ENCODE assay signal across 1 cellular context in the genomic region with DNA sequence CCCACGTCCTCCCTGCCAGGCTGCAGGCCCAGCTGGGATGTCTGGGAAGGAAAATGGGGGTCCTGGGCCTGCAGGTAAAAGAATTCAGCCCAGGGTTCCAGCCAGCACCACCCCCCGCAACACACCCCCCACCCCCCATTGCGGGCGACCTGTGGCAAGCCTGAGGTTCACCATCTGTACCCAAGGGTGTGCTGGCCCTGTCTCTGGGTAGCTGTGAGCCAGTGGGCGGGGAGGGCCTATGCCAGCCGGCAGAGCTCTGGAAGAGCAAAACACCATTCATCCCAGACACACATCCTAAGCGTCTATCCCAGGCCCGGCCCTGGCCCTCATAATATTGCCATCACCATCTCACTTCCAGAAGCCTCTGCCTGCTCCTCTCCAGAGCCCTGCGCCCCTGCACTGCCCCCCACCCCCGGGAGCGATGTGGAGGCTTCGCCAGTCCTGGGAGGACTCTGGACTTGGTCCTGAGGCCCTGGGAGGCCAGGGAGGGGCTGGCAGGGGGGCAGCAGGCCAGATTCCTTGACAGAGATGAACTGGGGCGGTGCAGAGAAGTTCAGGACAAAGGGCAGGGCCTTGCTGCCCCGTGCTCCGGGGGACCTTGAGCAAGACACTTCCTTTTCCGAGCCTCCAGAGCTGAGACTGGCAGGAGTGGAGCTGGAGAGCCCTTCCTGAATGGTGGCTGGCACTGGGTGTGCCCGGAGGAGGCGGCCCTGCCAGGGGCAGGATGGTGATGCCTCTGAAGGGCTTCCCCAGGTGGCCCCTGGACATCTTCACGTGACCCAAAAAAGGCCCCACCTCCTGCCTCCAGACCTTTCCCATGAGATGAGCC.
TF ChIP-seq lines count a peak whose summit lies in the region.

No MANE protein-coding gene starts in this region.

TF ChIP-seq in HepG2, 621 proteins besides CTCF, POLR2A, EP300 and RAD21 (continued from another document and continues in another):
- TF ChIP-seq, protein P1, sequence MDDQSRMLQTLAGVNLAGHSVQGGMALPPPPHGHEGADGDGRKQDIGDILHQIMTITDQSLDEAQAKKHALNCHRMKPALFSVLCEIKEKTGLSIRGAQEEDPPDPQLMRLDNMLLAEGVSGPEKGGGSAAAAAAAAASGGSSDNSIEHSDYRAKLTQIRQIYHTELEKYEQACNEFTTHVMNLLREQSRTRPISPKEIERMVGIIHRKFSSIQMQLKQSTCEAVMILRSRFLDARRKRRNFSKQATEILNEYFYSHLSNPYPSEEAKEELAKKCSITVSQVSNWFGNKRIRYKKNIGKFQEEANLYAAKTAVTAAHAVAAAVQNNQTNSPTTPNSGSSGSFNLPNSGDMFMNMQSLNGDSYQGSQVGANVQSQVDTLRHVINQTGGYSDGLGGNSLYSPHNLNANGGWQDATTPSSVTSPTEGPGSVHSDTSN (CRISPR knock-in tag; IDR thresholded peaks at IDR 0.05; ENCODE audit: borderline replicate concordance) = no peak
- TF ChIP-seq MED8 (CRISPR knock-in tag; IDR thresholded peaks at IDR 0.05; ENCODE audit: insufficient replicate concordance) = peak; percentile 92
- TF ChIP-seq NCOA1 (CRISPR knock-in tag; IDR thresholded peaks at IDR 0.05) = no peak
- TF ChIP-seq, protein P2, sequence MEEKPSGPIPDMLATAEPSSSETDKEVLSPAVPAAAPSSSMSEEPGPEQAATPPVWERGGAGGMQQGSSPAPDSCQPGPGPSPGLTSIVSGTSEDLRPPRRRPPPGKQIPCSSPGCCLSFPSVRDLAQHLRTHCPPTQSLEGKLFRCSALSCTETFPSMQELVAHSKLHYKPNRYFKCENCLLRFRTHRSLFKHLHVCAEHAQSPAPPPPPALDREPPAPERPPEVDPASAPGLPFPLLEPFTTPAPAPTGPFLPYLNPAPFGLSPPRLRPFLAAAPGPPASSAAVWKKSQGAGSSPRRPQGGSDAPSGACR (CRISPR knock-in tag; IDR thresholded peaks at IDR 0.05) = peak; percentile 78; the same call in 1 of the 2 replicates
- TF ChIP-seq ZNF816 (CRISPR knock-in tag; IDR thresholded peaks at IDR 0.05; ENCODE audit: borderline replicate concordance) = no peak
- TF ChIP-seq, protein P3, sequence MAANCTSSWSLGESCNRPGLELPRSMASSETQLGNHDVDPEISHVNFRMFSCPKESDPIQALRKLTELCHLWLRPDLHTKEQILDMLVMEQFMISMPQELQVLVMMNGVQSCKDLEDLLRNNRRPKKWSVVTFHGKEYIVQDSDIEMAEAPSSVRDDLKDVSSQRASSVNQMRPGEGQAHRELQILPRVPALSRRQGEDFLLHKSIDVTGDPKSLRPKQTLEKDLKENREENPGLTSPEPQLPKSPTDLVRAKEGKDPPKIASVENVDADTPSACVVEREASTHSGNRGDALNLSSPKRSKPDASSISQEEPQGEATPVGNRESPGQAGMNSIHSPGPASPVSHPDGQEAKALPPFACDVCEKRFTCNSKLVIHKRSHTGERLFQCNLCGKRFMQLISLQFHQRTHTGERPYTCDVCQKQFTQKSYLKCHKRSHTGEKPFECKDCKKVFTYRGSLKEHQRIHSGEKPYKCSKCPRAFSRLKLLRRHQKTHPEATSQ (CRISPR knock-in tag; IDR thresholded peaks at IDR 0.05; ENCODE audit: borderline replicate concordance) = no peak
- TF ChIP-seq, protein P4, sequence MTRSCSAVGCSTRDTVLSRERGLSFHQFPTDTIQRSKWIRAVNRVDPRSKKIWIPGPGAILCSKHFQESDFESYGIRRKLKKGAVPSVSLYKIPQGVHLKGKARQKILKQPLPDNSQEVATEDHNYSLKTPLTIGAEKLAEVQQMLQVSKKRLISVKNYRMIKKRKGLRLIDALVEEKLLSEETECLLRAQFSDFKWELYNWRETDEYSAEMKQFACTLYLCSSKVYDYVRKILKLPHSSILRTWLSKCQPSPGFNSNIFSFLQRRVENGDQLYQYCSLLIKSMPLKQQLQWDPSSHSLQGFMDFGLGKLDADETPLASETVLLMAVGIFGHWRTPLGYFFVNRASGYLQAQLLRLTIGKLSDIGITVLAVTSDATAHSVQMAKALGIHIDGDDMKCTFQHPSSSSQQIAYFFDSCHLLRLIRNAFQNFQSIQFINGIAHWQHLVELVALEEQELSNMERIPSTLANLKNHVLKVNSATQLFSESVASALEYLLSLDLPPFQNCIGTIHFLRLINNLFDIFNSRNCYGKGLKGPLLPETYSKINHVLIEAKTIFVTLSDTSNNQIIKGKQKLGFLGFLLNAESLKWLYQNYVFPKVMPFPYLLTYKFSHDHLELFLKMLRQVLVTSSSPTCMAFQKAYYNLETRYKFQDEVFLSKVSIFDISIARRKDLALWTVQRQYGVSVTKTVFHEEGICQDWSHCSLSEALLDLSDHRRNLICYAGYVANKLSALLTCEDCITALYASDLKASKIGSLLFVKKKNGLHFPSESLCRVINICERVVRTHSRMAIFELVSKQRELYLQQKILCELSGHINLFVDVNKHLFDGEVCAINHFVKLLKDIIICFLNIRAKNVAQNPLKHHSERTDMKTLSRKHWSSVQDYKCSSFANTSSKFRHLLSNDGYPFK (CRISPR knock-in tag; IDR thresholded peaks at IDR 0.05; ENCODE audit: borderline replicate concordance) = 0 out of 2 replicates have a peak, but pooled peaks have one; percentile 32
- TF ChIP-seq, protein P5, sequence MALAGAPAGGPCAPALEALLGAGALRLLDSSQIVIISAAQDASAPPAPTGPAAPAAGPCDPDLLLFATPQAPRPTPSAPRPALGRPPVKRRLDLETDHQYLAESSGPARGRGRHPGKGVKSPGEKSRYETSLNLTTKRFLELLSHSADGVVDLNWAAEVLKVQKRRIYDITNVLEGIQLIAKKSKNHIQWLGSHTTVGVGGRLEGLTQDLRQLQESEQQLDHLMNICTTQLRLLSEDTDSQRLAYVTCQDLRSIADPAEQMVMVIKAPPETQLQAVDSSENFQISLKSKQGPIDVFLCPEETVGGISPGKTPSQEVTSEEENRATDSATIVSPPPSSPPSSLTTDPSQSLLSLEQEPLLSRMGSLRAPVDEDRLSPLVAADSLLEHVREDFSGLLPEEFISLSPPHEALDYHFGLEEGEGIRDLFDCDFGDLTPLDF (CRISPR knock-in tag; IDR thresholded peaks at IDR 0.05) = 0 out of 2 replicates have a peak, but pooled peaks have one; percentile 29
- TF ChIP-seq ELF3 (CRISPR knock-in tag; IDR thresholded peaks at IDR 0.05) = peak; percentile 91
- TF ChIP-seq CEBPB (IDR thresholded peaks at IDR 0.05; ENCODE audit: borderline replicate concordance, low read depth, low read length) = no peak
- peak; percentile 77; the same call in 1 of the 2 replicates for TF ChIP-seq ZFP37 (CRISPR knock-in tag; IDR thresholded peaks at IDR 0.05; ENCODE audit: borderline replicate concordance)
- 0 out of 2 replicates have a peak, but pooled peaks have one; percentile 37 for TF ChIP-seq RFXANK (CRISPR knock-in tag; IDR thresholded peaks at IDR 0.05)
- TF ChIP-seq ZFY (CRISPR knock-in tag; IDR thresholded peaks at IDR 0.05) = peak; percentile 67
- TF ChIP-seq ZSCAN29 (CRISPR knock-in tag; conservative IDR thresholded peaks at IDR 0.05) = 0 out of 2 replicates have a peak, but pooled peaks have one; percentile 71
- no peak for TF ChIP-seq ZNF749 (CRISPR knock-in tag; IDR thresholded peaks at IDR 0.05; ENCODE audit: borderline replicate concordance)
- 0 out of 2 replicates have a peak, but pooled peaks have one; percentile 40 for TF ChIP-seq SIN3A (IDR thresholded peaks at IDR 0.05; ENCODE audit: borderline replicate concordance, low read depth, low read length)
- peak; percentile 95 for TF ChIP-seq RXRB (CRISPR knock-in tag; IDR thresholded peaks at IDR 0.05; ENCODE audit: borderline replicate concordance)
- TF ChIP-seq KMT2B (CRISPR knock-in tag; IDR thresholded peaks at IDR 0.05) = peak; percentile 38; the same call in 1 of the 2 replicates
- TF ChIP-seq DPF2 (CRISPR knock-in tag; IDR thresholded peaks at IDR 0.05; ENCODE audit: borderline replicate concordance, low read depth) = peak; percentile 93
- TF ChIP-seq MIER3 (CRISPR knock-in tag; IDR thresholded peaks at IDR 0.05; ENCODE audit: borderline replicate concordance) = no peak; the same call in 1 of the 2 replicates
- TF ChIP-seq, protein P6, sequence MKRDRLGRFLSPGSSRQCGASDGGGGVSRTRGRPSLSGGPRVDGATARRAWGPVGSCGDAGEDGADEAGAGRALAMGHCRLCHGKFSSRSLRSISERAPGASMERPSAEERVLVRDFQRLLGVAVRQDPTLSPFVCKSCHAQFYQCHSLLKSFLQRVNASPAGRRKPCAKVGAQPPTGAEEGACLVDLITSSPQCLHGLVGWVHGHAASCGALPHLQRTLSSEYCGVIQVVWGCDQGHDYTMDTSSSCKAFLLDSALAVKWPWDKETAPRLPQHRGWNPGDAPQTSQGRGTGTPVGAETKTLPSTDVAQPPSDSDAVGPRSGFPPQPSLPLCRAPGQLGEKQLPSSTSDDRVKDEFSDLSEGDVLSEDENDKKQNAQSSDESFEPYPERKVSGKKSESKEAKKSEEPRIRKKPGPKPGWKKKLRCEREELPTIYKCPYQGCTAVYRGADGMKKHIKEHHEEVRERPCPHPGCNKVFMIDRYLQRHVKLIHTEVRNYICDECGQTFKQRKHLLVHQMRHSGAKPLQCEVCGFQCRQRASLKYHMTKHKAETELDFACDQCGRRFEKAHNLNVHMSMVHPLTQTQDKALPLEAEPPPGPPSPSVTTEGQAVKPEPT (CRISPR knock-in tag; IDR thresholded peaks at IDR 0.05; ENCODE audit: low read depth) = peak; percentile 72; the same call in 1 of the 2 replicates
- TF ChIP-seq, protein P7, sequence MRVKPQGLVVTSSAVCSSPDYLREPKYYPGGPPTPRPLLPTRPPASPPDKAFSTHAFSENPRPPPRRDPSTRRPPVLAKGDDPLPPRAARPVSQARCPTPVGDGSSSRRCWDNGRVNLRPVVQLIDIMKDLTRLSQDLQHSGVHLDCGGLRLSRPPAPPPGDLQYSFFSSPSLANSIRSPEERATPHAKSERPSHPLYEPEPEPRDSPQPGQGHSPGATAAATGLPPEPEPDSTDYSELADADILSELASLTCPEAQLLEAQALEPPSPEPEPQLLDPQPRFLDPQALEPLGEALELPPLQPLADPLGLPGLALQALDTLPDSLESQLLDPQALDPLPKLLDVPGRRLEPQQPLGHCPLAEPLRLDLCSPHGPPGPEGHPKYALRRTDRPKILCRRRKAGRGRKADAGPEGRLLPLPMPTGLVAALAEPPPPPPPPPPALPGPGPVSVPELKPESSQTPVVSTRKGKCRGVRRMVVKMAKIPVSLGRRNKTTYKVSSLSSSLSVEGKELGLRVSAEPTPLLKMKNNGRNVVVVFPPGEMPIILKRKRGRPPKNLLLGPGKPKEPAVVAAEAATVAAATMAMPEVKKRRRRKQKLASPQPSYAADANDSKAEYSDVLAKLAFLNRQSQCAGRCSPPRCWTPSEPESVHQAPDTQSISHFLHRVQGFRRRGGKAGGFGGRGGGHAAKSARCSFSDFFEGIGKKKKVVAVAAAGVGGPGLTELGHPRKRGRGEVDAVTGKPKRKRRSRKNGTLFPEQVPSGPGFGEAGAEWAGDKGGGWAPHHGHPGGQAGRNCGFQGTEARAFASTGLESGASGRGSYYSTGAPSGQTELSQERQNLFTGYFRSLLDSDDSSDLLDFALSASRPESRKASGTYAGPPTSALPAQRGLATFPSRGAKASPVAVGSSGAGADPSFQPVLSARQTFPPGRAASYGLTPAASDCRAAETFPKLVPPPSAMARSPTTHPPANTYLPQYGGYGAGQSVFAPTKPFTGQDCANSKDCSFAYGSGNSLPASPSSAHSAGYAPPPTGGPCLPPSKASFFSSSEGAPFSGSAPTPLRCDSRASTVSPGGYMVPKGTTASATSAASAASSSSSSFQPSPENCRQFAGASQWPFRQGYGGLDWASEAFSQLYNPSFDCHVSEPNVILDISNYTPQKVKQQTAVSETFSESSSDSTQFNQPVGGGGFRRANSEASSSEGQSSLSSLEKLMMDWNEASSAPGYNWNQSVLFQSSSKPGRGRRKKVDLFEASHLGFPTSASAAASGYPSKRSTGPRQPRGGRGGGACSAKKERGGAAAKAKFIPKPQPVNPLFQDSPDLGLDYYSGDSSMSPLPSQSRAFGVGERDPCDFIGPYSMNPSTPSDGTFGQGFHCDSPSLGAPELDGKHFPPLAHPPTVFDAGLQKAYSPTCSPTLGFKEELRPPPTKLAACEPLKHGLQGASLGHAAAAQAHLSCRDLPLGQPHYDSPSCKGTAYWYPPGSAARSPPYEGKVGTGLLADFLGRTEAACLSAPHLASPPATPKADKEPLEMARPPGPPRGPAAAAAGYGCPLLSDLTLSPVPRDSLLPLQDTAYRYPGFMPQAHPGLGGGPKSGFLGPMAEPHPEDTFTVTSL (CRISPR knock-in tag; IDR thresholded peaks at IDR 0.05; ENCODE audit: borderline replicate concordance) = peak; percentile 59; the same call in 1 of the 2 replicates
- TF ChIP-seq REL (CRISPR knock-in tag; conservative IDR thresholded peaks at IDR 0.05) = peak; percentile 86; the same call in 1 of the 2 replicates
- peak; percentile 76 for TF ChIP-seq MIER2 (CRISPR knock-in tag; IDR thresholded peaks at IDR 0.05)
- TF ChIP-seq ZNF772 (CRISPR knock-in tag; IDR thresholded peaks at IDR 0.05) = no peak
- TF ChIP-seq RBFOX2 (IDR thresholded peaks at IDR 0.05; ENCODE audit: low read depth, low read length) = peak; percentile 66
- peak; percentile 67; the same call in 1 of the 2 replicates for TF ChIP-seq NFKB2 (CRISPR knock-in tag; IDR thresholded peaks at IDR 0.05; ENCODE audit: borderline replicate concordance)
- TF ChIP-seq HIVEP1 (CRISPR knock-in tag; IDR thresholded peaks at IDR 0.05) = peak; percentile 92
- TF ChIP-seq TAF1 (CRISPR knock-in tag; IDR thresholded peaks at IDR 0.05) = peak; percentile 38; the same call in 1 of the 2 replicates
- TF ChIP-seq ZNF136 (CRISPR knock-in tag; IDR thresholded peaks at IDR 0.05; ENCODE audit: low read depth) = no peak
- TF ChIP-seq ZNF501 (CRISPR knock-in tag; IDR thresholded peaks at IDR 0.05) = peak; percentile 87
- peak; percentile 80 for TF ChIP-seq NR2F6 (IDR thresholded peaks at IDR 0.05)
- TF ChIP-seq NR2F6 (CRISPR knock-in tag; IDR thresholded peaks at IDR 0.05) = peak; percentile 87
- TF ChIP-seq MXD4 (CRISPR knock-in tag; IDR thresholded peaks at IDR 0.05) = peak; percentile 78; the same call in 1 of the 2 replicates
- 0 out of 2 replicates have a peak, but pooled peaks have one; percentile 23 for TF ChIP-seq ZKSCAN8 (CRISPR knock-in tag; IDR thresholded peaks at IDR 0.05; ENCODE audit: borderline replicate concordance)
- TF ChIP-seq MAZ (IDR thresholded peaks at IDR 0.05; ENCODE audit: borderline replicate concordance, low read depth, low read length) = peak; percentile 73; the same call in 1 of the 2 replicates
- peak; percentile 63 for TF ChIP-seq MAZ (CRISPR knock-in tag; IDR thresholded peaks at IDR 0.05; ENCODE audit: low read depth)
- TF ChIP-seq ZNF841 (CRISPR knock-in tag; IDR thresholded peaks at IDR 0.05; ENCODE audit: borderline replicate concordance) = 0 out of 2 replicates have a peak, but pooled peaks have one; percentile 67
- peak; percentile 37; the same call in 1 of the 2 replicates for TF ChIP-seq ZNF121 (CRISPR knock-in tag; IDR thresholded peaks at IDR 0.05)
